In the genomic region with DNA sequence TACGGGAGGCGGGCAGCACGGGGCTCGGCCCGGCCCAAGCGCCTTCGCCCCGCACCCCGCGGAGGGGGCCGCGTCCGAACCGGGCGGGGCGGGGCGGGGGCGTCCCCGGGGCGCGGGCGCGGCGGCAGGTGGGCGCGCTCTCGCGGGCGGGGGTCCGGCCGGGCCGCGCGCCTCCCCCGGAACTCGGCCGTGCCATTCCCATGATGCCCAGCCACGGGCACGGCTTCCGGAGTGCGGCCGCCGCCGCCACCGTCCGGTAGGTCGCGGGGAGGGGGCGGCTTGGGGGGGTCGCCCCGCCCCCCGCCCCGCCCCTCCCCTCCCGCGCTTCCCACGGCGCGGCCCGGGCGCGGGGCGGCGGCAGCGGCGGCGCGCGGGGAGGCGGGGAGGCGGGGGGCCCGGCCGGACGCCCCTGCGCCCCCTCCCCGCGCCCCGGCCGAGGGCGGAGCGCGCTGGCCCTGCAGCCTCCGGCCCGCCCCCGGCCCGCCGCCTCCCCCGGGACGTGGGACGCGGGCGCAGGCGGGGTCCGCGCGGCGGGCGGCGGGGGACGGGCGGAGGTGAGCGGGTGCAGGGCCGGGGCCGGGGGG, we compare ENCODE assay signal across 1 cellular context.
TF ChIP-seq lines count a peak whose summit lies in the region.

Gene PPP1R26 (plus strand): TSS at position 314 of the 584 bp plus-strand sequence. CDS start 4,729 bp downstream, outside the sequence.

TF ChIP-seq in GM23338, 12 proteins besides CTCF, POLR2A, EP300 and RAD21:
- TF ChIP-seq, protein P1, sequence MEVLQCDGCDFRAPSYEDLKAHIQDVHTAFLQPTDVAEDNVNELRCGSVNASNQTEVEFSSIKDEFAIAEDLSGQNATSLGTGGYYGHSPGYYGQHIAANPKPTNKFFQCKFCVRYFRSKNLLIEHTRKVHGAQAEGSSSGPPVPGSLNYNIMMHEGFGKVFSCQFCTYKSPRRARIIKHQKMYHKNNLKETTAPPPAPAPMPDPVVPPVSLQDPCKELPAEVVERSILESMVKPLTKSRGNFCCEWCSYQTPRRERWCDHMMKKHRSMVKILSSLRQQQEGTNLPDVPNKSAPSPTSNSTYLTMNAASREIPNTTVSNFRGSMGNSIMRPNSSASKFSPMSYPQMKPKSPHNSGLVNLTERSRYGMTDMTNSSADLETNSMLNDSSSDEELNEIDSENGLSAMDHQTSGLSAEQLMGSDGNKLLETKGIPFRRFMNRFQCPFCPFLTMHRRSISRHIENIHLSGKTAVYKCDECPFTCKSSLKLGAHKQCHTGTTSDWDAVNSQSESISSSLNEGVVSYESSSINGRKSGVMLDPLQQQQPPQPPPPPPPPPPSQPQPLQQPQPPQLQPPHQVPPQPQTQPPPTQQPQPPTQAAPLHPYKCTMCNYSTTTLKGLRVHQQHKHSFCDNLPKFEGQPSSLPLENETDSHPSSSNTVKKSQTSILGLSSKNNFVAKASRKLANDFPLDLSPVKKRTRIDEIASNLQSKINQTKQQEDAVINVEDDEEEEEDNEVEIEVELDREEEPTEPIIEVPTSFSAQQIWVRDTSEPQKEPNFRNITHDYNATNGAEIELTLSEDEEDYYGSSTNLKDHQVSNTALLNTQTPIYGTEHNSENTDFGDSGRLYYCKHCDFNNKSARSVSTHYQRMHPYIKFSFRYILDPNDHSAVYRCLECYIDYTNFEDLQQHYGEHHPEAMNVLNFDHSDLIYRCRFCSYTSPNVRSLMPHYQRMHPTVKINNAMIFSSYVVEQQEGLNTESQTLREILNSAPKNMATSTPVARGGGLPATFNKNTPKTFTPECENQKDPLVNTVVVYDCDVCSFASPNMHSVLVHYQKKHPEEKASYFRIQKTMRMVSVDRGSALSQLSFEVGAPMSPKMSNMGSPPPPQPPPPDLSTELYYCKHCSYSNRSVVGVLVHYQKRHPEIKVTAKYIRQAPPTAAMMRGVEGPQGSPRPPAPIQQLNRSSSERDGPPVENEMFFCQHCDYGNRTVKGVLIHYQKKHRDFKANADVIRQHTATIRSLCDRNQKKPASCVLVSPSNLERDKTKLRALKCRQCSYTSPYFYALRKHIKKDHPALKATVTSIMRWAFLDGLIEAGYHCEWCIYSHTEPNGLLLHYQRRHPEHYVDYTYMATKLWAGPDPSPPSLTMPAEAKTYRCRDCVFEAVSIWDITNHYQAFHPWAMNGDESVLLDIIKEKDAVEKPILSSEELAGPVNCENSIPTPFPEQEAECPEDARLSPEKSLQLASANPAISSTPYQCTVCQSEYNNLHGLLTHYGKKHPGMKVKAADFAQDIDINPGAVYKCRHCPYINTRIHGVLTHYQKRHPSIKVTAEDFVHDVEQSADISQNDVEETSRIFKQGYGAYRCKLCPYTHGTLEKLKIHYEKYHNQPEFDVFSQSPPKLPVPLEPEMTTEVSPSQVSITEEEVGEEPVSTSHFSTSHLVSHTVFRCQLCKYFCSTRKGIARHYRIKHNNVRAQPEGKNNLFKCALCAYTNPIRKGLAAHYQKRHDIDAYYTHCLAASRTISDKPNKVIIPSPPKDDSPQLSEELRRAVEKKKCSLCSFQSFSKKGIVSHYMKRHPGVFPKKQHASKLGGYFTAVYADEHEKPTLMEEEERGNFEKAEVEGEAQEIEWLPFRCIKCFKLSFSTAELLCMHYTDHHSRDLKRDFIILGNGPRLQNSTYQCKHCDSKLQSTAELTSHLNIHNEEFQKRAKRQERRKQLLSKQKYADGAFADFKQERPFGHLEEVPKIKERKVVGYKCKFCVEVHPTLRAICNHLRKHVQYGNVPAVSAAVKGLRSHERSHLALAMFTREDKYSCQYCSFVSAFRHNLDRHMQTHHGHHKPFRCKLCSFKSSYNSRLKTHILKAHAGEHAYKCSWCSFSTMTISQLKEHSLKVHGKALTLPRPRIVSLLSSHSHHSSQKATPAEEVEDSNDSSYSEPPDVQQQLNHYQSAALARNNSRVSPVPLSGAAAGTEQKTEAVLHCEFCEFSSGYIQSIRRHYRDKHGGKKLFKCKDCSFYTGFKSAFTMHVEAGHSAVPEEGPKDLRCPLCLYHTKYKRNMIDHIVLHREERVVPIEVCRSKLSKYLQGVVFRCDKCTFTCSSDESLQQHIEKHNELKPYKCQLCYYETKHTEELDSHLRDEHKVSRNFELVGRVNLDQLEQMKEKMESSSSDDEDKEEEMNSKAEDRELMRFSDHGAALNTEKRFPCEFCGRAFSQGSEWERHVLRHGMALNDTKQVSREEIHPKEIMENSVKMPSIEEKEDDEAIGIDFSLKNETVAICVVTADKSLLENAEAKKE (CRISPR knock-in tag; IDR thresholded peaks at IDR 0.05): no peak
- TF ChIP-seq, protein P2, sequence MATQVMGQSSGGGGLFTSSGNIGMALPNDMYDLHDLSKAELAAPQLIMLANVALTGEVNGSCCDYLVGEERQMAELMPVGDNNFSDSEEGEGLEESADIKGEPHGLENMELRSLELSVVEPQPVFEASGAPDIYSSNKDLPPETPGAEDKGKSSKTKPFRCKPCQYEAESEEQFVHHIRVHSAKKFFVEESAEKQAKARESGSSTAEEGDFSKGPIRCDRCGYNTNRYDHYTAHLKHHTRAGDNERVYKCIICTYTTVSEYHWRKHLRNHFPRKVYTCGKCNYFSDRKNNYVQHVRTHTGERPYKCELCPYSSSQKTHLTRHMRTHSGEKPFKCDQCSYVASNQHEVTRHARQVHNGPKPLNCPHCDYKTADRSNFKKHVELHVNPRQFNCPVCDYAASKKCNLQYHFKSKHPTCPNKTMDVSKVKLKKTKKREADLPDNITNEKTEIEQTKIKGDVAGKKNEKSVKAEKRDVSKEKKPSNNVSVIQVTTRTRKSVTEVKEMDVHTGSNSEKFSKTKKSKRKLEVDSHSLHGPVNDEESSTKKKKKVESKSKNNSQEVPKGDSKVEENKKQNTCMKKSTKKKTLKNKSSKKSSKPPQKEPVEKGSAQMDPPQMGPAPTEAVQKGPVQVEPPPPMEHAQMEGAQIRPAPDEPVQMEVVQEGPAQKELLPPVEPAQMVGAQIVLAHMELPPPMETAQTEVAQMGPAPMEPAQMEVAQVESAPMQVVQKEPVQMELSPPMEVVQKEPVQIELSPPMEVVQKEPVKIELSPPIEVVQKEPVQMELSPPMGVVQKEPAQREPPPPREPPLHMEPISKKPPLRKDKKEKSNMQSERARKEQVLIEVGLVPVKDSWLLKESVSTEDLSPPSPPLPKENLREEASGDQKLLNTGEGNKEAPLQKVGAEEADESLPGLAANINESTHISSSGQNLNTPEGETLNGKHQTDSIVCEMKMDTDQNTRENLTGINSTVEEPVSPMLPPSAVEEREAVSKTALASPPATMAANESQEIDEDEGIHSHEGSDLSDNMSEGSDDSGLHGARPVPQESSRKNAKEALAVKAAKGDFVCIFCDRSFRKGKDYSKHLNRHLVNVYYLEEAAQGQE (IDR thresholded peaks at IDR 0.05; ENCODE audit: unreplicated experiment): no peak
- TF ChIP-seq ETS1 (IDR thresholded peaks at IDR 0.05) (no peak), STAT1 (IDR thresholded peaks at IDR 0.05; ENCODE audit: unreplicated experiment) (no peak), EZH2phosphoT487 (IDR thresholded peaks at IDR 0.05; ENCODE audit: unreplicated experiment) (no peak), ZNF114 (CRISPR knock-in tag; IDR thresholded peaks at IDR 0.05) (no peak)
